8 cellular contexts compared by ENCODE assay signal in the genomic region with DNA sequence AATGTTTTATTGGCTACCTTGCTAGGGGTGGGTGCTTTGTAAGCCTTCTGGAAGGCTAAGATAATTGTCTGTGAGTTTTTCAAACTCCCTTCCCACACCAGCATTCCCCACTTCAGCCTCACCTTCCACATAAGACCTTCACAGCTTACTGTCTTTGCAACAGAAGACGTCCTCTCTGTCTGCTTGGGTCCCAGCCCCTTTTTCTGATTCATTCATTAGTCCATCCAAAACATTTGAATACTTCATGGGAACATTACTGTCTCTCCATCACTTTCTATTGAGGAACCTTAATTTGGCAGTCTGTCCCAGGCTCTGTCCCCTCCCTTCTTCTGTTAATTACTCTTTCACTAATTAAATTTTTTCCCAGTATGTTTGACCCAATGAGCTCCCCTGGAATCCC. TPM values are rescaled to one million over a fixed set of nuclear protein-coding genes. Genes with fewer than 3 reads are reported as not detected.
DNase-seq lines count a peak whose midpoint lies in the region; ATAC-seq, FAIRE-seq and TF ChIP-seq lines count a peak whose summit lies in the region.

No MANE protein-coding gene starts in this region.

- H3K27ac ChIP-seq in OCI-LY3 (ENCODE audit: low read length) (no peak overlapping the region), duodenal mucosa (ENCODE audit: low read depth, low read length) (no peak overlapping the region), parathyroid adenoma (peak overlapping the region; percentile 83)

- no peak for TF ChIP-seq POLR2A in GM12892 (IDR thresholded peaks at IDR 0.05; ENCODE audit: low read depth, low read length)

- H3K4me3 ChIP-seq in OCI-LY3 (ENCODE audit: low read length) (peak overlapping the region; percentile 82), duodenal mucosa (ENCODE audit: low read depth in 1 of 2, low read length in 2 of 2) (no peak overlapping the region), parathyroid adenoma (ENCODE audit: low read depth, low read length) (no peak overlapping the region)

- H3K9me3 ChIP-seq in OCI-LY3 (ENCODE audit: insufficient read depth, low read length) (no peaks in the 10 kb centered on the region), duodenal mucosa (ENCODE audit: control insufficient read depth in 1 of 2, low read length in 2 of 2) (no peaks in the 10 kb centered on the region), parathyroid adenoma (ENCODE audit: control insufficient read depth, low read length) (no peaks in the 10 kb centered on the region)

- no peak for FAIRE-seq in GM12892 (lab: Jason Lieb, UNC)

- no peak for ATAC-seq in GM21447 (IDR thresholded peaks at IDR 0.05; ENCODE audit: unreplicated experiment)

- H3K79me2 ChIP-seq in OCI-LY3 (ENCODE audit: low read length): peaks cover 64% of the 10 kb centered on the region
- H3K79me2 ChIP-seq in parathyroid adenoma: peaks cover 5% of the 10 kb centered on the region

- H2AFZ ChIP-seq in OCI-LY3 (ENCODE audit: low read depth, low read length): no peak overlapping the region
- peak overlapping the region; percentile 78 for H2AFZ ChIP-seq in parathyroid adenoma

- DNase-seq in NCI-H82 (lab: John Stamatoyannopoulos, UW) (peak; percentile 48), NCI-H82 treated with DMSO at 0.1 percent for 48 hours (lab: John Stamatoyannopoulos, UW; ENCODE audit: unreplicated experiment) (no peak), GM12892 (ENCODE audit: insufficient read length) (no peak)
- DNase-seq in central memory CD4-positive, alpha-beta T cell: no peak

- H3K4me2 ChIP-seq in OCI-LY3 (ENCODE audit: low read length) (peak overlapping the region; percentile 62), parathyroid adenoma (ENCODE audit: low read length) (no peak overlapping the region)

- H3K36me3 ChIP-seq in OCI-LY3 (replicated peaks; ENCODE audit: low read depth, low read length) (peaks cover 40% of the 10 kb centered on the region), duodenal mucosa (ENCODE audit: control insufficient read depth in 1 of 2, insufficient read depth in 2 of 2, low read length in 2 of 2) (peaks cover 0 to 24% of the 10 kb centered on the region in 2 donors), parathyroid adenoma (ENCODE audit: control insufficient read depth, insufficient read depth, low read length) (no peaks in the 10 kb centered on the region)

- no peak overlapping the region for H3K9ac ChIP-seq in OCI-LY3 (ENCODE audit: low read length)
- peak overlapping the region; percentile 11 to 13 for H3K9ac ChIP-seq in duodenal mucosa (ENCODE audit: low read depth in 1 of 2, low read length in 2 of 2)
- H3K9ac ChIP-seq in parathyroid adenoma: no peak overlapping the region

- H3K27me3 ChIP-seq in OCI-LY3 (ENCODE audit: low read depth, low read length) (no peaks in the 10 kb centered on the region), duodenal mucosa (ENCODE audit: control insufficient read depth in 1 of 2, insufficient read depth in 2 of 2, low read length in 2 of 2) (no peaks in the 10 kb centered on the region), parathyroid adenoma (ENCODE audit: control insufficient read depth, insufficient read depth, low read length) (no peaks in the 10 kb centered on the region)

- H3K4me1 ChIP-seq in OCI-LY3 (ENCODE audit: low read length) (peaks cover 32% of the 10 kb centered on the region), duodenal mucosa (ENCODE audit: control insufficient read depth in 1 of 2, insufficient read depth in 2 of 2, low read length in 2 of 2) (peaks cover 41 to 46% of the 10 kb centered on the region in 2 donors), parathyroid adenoma (peaks cover 9% of the 10 kb centered on the region)

- H4K20me1 ChIP-seq in OCI-LY3 (ENCODE audit: insufficient read depth, low read length): 0 out of 2 replicates have a peak, but pooled peaks cover 2% of the 10 kb centered on the region

- TF ChIP-seq CTCF in OCI-LY3 (IDR thresholded peaks at IDR 0.05; ENCODE audit: low read depth, low read length) (no peak), parathyroid adenoma (IDR thresholded peaks at IDR 0.05) (no peak)

RNA-seq across cellular contexts. Expression of a gene that starts 1.0 kb away (rescaled TPM):
- 11.8 TPM for polyA plus RNA-seq in GM12892 (2012; ENCODE audit: missing spikeins)

RNA-seq across cellular contexts. Expression of a gene that starts 1.8 kb away (rescaled TPM):
- 137 TPM for polyA plus RNA-seq in GM12892 (2012; ENCODE audit: missing spikeins)

RNA-seq across cellular contexts. Expression of a gene that starts 9.1 kb away (rescaled TPM):
- polyA plus RNA-seq in GM12892 (2012; ENCODE audit: missing spikeins): 30.4 TPM

RNA-seq across cellular contexts. Expression of a gene that starts 12.9 kb away (rescaled TPM):
- polyA plus RNA-seq in GM12892 (2012; ENCODE audit: missing spikeins): 0.19 TPM

RNA-seq across cellular contexts. Expression of a gene that starts 15.4 kb away (rescaled TPM):
- 4.7 TPM for polyA plus RNA-seq in GM12892 (2012; ENCODE audit: missing spikeins)

Comparison
In these comparisons a context has a peak if more than half of its experiments do, and no peak if none do; other contexts are left out.
1. H3K9ac ChIP-seq: peak in duodenal mucosa (2 of 2); none in OCI-LY3 (single experiment) and parathyroid adenoma (single experiment).